Comparison of ENCODE assay signal across 1 cellular context in genomic region chr6:85641522-85641915, GRCh38.
TF ChIP-seq lines count a peak whose summit lies in the region.

No MANE protein-coding gene starts in this region.

TF ChIP-seq in HepG2, 621 proteins besides CTCF, POLR2A, EP300 and RAD21:
- TF ChIP-seq ZNF879 (CRISPR knock-in tag; IDR thresholded peaks at IDR 0.05) (0 out of 2 replicates have a peak, but pooled peaks have one; percentile 36), DRAP1 (CRISPR knock-in tag; IDR thresholded peaks at IDR 0.05) (0 out of 2 replicates have a peak, but pooled peaks have one; percentile 13), AKAP8 (CRISPR knock-in tag; IDR thresholded peaks at IDR 0.05) (peak; percentile 44), SMAD3 (CRISPR knock-in tag; IDR thresholded peaks at IDR 0.05) (0 out of 2 replicates have a peak, but pooled peaks have one; percentile 28)
- TF ChIP-seq, protein P1, sequence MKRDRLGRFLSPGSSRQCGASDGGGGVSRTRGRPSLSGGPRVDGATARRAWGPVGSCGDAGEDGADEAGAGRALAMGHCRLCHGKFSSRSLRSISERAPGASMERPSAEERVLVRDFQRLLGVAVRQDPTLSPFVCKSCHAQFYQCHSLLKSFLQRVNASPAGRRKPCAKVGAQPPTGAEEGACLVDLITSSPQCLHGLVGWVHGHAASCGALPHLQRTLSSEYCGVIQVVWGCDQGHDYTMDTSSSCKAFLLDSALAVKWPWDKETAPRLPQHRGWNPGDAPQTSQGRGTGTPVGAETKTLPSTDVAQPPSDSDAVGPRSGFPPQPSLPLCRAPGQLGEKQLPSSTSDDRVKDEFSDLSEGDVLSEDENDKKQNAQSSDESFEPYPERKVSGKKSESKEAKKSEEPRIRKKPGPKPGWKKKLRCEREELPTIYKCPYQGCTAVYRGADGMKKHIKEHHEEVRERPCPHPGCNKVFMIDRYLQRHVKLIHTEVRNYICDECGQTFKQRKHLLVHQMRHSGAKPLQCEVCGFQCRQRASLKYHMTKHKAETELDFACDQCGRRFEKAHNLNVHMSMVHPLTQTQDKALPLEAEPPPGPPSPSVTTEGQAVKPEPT (CRISPR knock-in tag; IDR thresholded peaks at IDR 0.05; ENCODE audit: low read depth): no peak
- TF ChIP-seq, protein P2, sequence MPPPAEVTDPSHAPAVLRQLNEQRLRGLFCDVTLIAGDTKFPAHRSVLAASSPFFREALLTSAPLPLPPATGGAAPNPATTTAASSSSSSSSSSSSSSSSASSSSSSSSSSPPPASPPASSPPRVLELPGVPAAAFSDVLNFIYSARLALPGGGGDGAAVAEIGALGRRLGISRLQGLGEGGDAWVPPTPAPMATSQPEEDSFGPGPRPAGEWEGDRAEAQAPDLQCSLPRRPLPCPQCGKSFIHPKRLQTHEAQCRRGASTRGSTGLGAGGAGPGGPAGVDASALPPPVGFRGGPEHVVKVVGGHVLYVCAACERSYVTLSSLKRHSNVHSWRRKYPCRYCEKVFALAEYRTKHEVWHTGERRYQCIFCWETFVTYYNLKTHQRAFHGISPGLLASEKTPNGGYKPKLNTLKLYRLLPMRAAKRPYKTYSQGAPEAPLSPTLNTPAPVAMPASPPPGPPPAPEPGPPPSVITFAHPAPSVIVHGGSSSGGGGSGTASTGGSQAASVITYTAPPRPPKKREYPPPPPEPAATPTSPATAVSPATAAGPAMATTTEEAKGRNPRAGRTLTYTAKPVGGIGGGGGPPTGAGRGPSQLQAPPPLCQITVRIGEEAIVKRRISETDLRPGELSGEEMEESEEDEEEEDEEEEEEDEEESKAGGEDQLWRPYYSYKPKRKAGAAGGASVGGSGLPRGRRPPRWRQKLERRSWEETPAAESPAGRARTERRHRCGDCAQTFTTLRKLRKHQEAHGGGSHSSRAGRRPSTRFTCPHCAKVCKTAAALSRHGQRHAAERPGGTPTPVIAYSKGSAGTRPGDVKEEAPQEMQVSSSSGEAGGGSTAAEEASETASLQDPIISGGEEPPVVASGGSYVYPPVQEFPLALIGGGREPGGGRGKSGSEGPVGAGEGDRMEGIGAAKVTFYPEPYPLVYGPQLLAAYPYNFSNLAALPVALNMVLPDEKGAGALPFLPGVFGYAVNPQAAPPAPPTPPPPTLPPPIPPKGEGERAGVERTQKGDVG (CRISPR knock-in tag; IDR thresholded peaks at IDR 0.05; ENCODE audit: borderline replicate concordance): no peak
TF ChIP-seq in HepG2: peak in this region for 4.
